In genomic region chrX:129665916-129666644, GRCh38 we compare ENCODE assay signal across 14 cellular contexts. TPM values are rescaled to one million over a fixed set of nuclear protein-coding genes. Genes with fewer than 3 reads are reported as not detected.
DNase-seq lines count a peak whose midpoint lies in the region; ATAC-seq, FAIRE-seq and TF ChIP-seq lines count a peak whose summit lies in the region.
"Had no signal": no experiment of that assay in that cellular context is flagged by ENCODE, and none has a peak within 500 bp of the region (broad histone marks: within the 10 kb centered on the region; RNA-seq: fewer than 3 reads in every experiment).

No MANE protein-coding gene starts in this region.

- H3K4me1 ChIP-seq in esophagus muscularis mucosa (peaks cover 0 to 16% (median 15%) of the 10 kb centered on the region in 4 donors), trophoblast cell (ENCODE audit: control insufficient read depth in 1 of 2, insufficient read depth in 2 of 2, low read length in 2 of 2) (peaks cover 2 to 10% of the 10 kb centered on the region in 2 experiments), transverse colon (no peaks in the 10 kb centered on the region)

- intact Hi-C loops in esophagus muscularis mucosa (cut with DNase I), result no loop called here
- intact Hi-C loops in CD14-positive monocyte (cut with micrococcal nuclease), result no loop called here
- intact Hi-C loops in transverse colon (cut with DNase I; ENCODE audit: low total_unique reads), result no loop called here
- intact Hi-C loops in activated CD8-positive, alpha-beta T cell treated with anti-CD3 and anti-CD28 coated beads for 36 hours (cut with micrococcal nuclease), result no loop called here

- FAIRE-seq in RCC 7860 (lab: Jason Lieb, UNC), result peak; percentile 94
- FAIRE-seq: frontal cortex had no signal

- H3K79me2 ChIP-seq in trophoblast cell (ENCODE audit: control insufficient read depth, insufficient read depth, low read length, poor library complexity), result no peaks in the 10 kb centered on the region

- H3K23ac ChIP-seq in trophoblast cell (ENCODE audit: low read length), result no peak overlapping the region

- no peak for ATAC-seq in activated CD8-positive, alpha-beta T cell treated with anti-CD3 and anti-CD28 coated beads for 36 hours
- ATAC-seq: stimulated activated effector memory CD8-positive, alpha-beta T cell treated with anti-CD3 and anti-CD28 coated beads, Interleukin-12 subunit alpha, Interleukin-12 subunit beta, amount 100 ng/mL, for 72 hours had no signal

- peak overlapping the region; percentile 55 for H3K4me2 ChIP-seq in trophoblast cell (ENCODE audit: low read length)

- H3K4me1 Mint-ChIP-seq in CD14-positive monocyte, result peaks cover 7% of the 10 kb centered on the region
- peaks cover 2% of the 10 kb centered on the region for H3K4me1 Mint-ChIP-seq in activated CD8-positive, alpha-beta T cell treated with anti-CD3 and anti-CD28 coated beads for 36 hours (ENCODE audit: low read depth)
- H3K4me1 Mint-ChIP-seq: stimulated activated effector memory CD8-positive, alpha-beta T cell treated with anti-CD3 and anti-CD28 coated beads, Interleukin-12 subunit alpha, Interleukin-12 subunit beta, amount 100 ng/mL, for 72 hours had no signal

- H3K9me3 ChIP-seq in esophagus muscularis mucosa (no peaks in the 10 kb centered on the region), trophoblast cell (ENCODE audit: insufficient read depth, low read depth, low read length) (no peaks in the 10 kb centered on the region), transverse colon (no peaks in the 10 kb centered on the region)
- H3K9me3 ChIP-seq: ovary had no signal

- peak overlapping the region in 3 of 4 donors; percentile 22 to 54 (median 23) for H3K27ac ChIP-seq in esophagus muscularis mucosa (replicated peaks in 1 of 4)
- H3K27ac ChIP-seq in trophoblast cell (ENCODE audit: low read depth, low read length), result peak overlapping the region; percentile 76
- no peak overlapping the region for H3K27ac ChIP-seq in transverse colon
- H3K27ac ChIP-seq: ovary, SK-N-MC had no signal

- H3K36me3 ChIP-seq in esophagus muscularis mucosa, result no peaks in the 10 kb centered on the region
- H3K36me3 ChIP-seq in trophoblast cell (ENCODE audit: control insufficient read depth in 1 of 2, insufficient read depth in 2 of 2, low read length in 2 of 2), result no peaks in the 10 kb centered on the region
- H3K36me3 ChIP-seq in transverse colon, result no peaks in the 10 kb centered on the region
- H3K36me3 ChIP-seq: ovary had no signal

- H3K14ac ChIP-seq in trophoblast cell (ENCODE audit: low read length), result no peak overlapping the region

- peak overlapping the region; percentile 71 for H2BK12ac ChIP-seq in trophoblast cell (ENCODE audit: low read length)

- peaks cover 0 to 10% (median 5%) of the 10 kb centered on the region in 3 donors for H3K27me3 Mint-ChIP-seq in CD14-positive monocyte (ENCODE audit: low read depth in 3 of 3)
- H3K27me3 Mint-ChIP-seq in activated CD8-positive, alpha-beta T cell treated with anti-CD3 and anti-CD28 coated beads for 36 hours, result peaks cover 14% of the 10 kb centered on the region

- peaks cover 0 to 9% (median 4%) of the 10 kb centered on the region in 7 donors for H3K9me3 Mint-ChIP-seq in CD14-positive monocyte
- peaks cover 2% of the 10 kb centered on the region for H3K9me3 Mint-ChIP-seq in activated CD8-positive, alpha-beta T cell treated with anti-CD3 and anti-CD28 coated beads for 36 hours

- peak; percentile 59 for DNase-seq in GM04503 (ENCODE audit: low read depth)
- peak; percentile 81 for DNase-seq in RCC 7860 (ENCODE audit: low spot score)
- no peak for DNase-seq in esophagus muscularis mucosa (ENCODE audit: extremely low spot score)
- DNase-seq in trophoblast cell, result peak; percentile 45 to 78
- no peak for DNase-seq in CD14-positive monocyte (ENCODE audit: low spot score)
- no peak for DNase-seq in transverse colon
- DNase-seq in activated CD8-positive, alpha-beta T cell treated with anti-CD3 and anti-CD28 coated beads for 36 hours, result no peak
- no peak for DNase-seq in NCI-H2081 treated with DMSO at 0.1 percent for 48 hours (lab: John Stamatoyannopoulos, UW)
- DNase-seq: activated T-cell treated with anti-CD3 and anti-CD28 coated beads, Interleukin-2, amount 50 U/mL, for 1 hour; NCI-H1092 treated with DMSO at 0.1 percent for 48 hours; ovary had no signal

- no peak overlapping the region for H2BK120ac ChIP-seq in trophoblast cell (ENCODE audit: insufficient read depth, low read length, poor library complexity)

- no peak overlapping the region for H3K4me3 Mint-ChIP-seq in CD14-positive monocyte
- no peak overlapping the region for H3K4me3 Mint-ChIP-seq in activated CD8-positive, alpha-beta T cell treated with anti-CD3 and anti-CD28 coated beads for 36 hours
- H3K4me3 Mint-ChIP-seq: stimulated activated effector memory CD8-positive, alpha-beta T cell treated with anti-CD3 and anti-CD28 coated beads, Interleukin-12 subunit alpha, Interleukin-12 subunit beta, amount 100 ng/mL, for 72 hours had no signal

- H3K9ac ChIP-seq in trophoblast cell (ENCODE audit: low read length), result no peak overlapping the region

- H4K8ac ChIP-seq in trophoblast cell (ENCODE audit: low read depth, low read length), result no peak overlapping the region

- no peak overlapping the region for H4K12ac ChIP-seq in trophoblast cell (ENCODE audit: low read depth, low read length)

- H3K27me3 ChIP-seq in esophagus muscularis mucosa (no peaks in the 10 kb centered on the region), trophoblast cell (ENCODE audit: insufficient read depth, low read length) (no peaks in the 10 kb centered on the region), transverse colon (no peaks in the 10 kb centered on the region)
- H3K27me3 ChIP-seq: ovary had no signal

- H2AFZ ChIP-seq in trophoblast cell (ENCODE audit: insufficient read depth, low read length, poor library complexity), result no peak overlapping the region

- no peak overlapping the region for H3K4ac ChIP-seq in trophoblast cell (ENCODE audit: low read depth, low read length)

- no peak overlapping the region for H2BK5ac ChIP-seq in trophoblast cell (ENCODE audit: low read depth, low read length, poor library complexity)

- TF ChIP-seq EP300 in esophagus muscularis mucosa (IDR thresholded peaks at IDR 0.05) (no peak), transverse colon (IDR thresholded peaks at IDR 0.05; ENCODE audit: low read depth) (no peak)

- CTCF ChIA-PET in activated CD8-positive, alpha-beta T cell treated with anti-CD3 and anti-CD28 coated beads for 36 hours (lab: Charles Lee), result interaction anchor here (1.4 kb wide), 1 partner anchor 11 kb away, joined by 4 read pairs; no protein-coding TSS in a partner anchor

- POLR2A ChIA-PET in activated CD8-positive, alpha-beta T cell treated with anti-CD3 and anti-CD28 coated beads for 36 hours (lab: Charles Lee), result no interaction called here

- H3K36me3 Mint-ChIP-seq in CD14-positive monocyte, result no peaks in the 10 kb centered on the region
- no peaks in the 10 kb centered on the region for H3K36me3 Mint-ChIP-seq in activated CD8-positive, alpha-beta T cell treated with anti-CD3 and anti-CD28 coated beads for 36 hours (ENCODE audit: low read depth)
- H3K36me3 Mint-ChIP-seq: stimulated activated effector memory CD8-positive, alpha-beta T cell treated with anti-CD3 and anti-CD28 coated beads, Interleukin-12 subunit alpha, Interleukin-12 subunit beta, amount 100 ng/mL, for 72 hours had no signal

- H4K91ac ChIP-seq in trophoblast cell (ENCODE audit: low read depth, low read length), result no peak overlapping the region

- no peak for TF ChIP-seq CTCF in esophagus muscularis mucosa (IDR thresholded peaks at IDR 0.05)
- TF ChIP-seq CTCF in CD14-positive monocyte (IDR thresholded peaks at IDR 0.05), result no peak
- no peak for TF ChIP-seq CTCF in transverse colon (IDR thresholded peaks at IDR 0.05)
- no peak for TF ChIP-seq CTCF in activated CD8-positive, alpha-beta T cell treated with anti-CD3 and anti-CD28 coated beads for 36 hours (IDR thresholded peaks at IDR 0.05)

- no peak overlapping the region for H3K4me3 ChIP-seq in esophagus muscularis mucosa
- H3K4me3 ChIP-seq in trophoblast cell (ENCODE audit: low read depth, low read length), result no peak overlapping the region
- no peak overlapping the region for H3K4me3 ChIP-seq in transverse colon
- H3K4me3 ChIP-seq: ovary, SK-N-MC had no signal

- H3K79me1 ChIP-seq in trophoblast cell (ENCODE audit: low read length), result peaks cover 4% of the 10 kb centered on the region

- H3K27ac Mint-ChIP-seq in CD14-positive monocyte, result peak overlapping the region in 1 of 7 donors; percentile 5
- H3K27ac Mint-ChIP-seq in activated CD8-positive, alpha-beta T cell treated with anti-CD3 and anti-CD28 coated beads for 36 hours, result no peak overlapping the region
- H3K27ac Mint-ChIP-seq: stimulated activated effector memory CD8-positive, alpha-beta T cell treated with anti-CD3 and anti-CD28 coated beads, Interleukin-12 subunit alpha, Interleukin-12 subunit beta, amount 100 ng/mL, for 72 hours had no signal

- in situ Hi-C loops in transverse colon (cut with MboI; ENCODE audit: low pct_ligation_motif_present in 1 of 4, low pct_unique_long_range_greater_than_20kb in 1 of 4, low sequenced_read_pairs in 3 of 4), result no loop called here

- TF ChIP-seq POLR2A in esophagus muscularis mucosa (IDR thresholded peaks at IDR 0.05; ENCODE audit: low read depth) (no peak), transverse colon (IDR thresholded peaks at IDR 0.05) (no peak)

- 37% methylated on average over 7 of the region's 7 CpGs for WGBS in esophagus muscularis mucosa
- WGBS in trophoblast cell (ENCODE audit: extremely low coverage, insufficient coverage, insufficient read length), result no CpG with 5 or more reads among the region's 7 CpGs
- WGBS in transverse colon (ENCODE audit: low coverage in 1 of 2), 2 donors, result 54% methylated on average over 7 of the region's 7 CpGs; no CpG with 5 or more reads in 1 of the 2 donors

- no peak overlapping the region for H3K18ac ChIP-seq in trophoblast cell (ENCODE audit: low read length)

- no peak overlapping the region for H2AK5ac ChIP-seq in trophoblast cell (ENCODE audit: low read length)

RNA-seq across cellular contexts. Expression of gene APLN, which starts 11.3 kb away (rescaled TPM):
- under 1 TPM; 0.42 to 0.99 (median 0.78) TPM for total RNA-seq in esophagus muscularis mucosa
- polyA plus RNA-seq in trophoblast cell (2013), result 0.06 and 0.07 TPM in 2 replicates
- not detected for polyA plus RNA-seq in CD14-positive monocyte
- total RNA-seq in transverse colon, result not detected
- total RNA-seq in activated CD8-positive, alpha-beta T cell treated with anti-CD3 and anti-CD28 coated beads for 36 hours, result 1 to 10 TPM; 3.5 TPM

Comparison
In these comparisons a context has a peak if more than half of its experiments do, and no peak if none do; other contexts are left out.
1. DNase-seq: peak in GM04503 (single experiment), RCC 7860 (single experiment) and trophoblast cell (2 of 2); none in esophagus muscularis mucosa (single experiment), CD14-positive monocyte (single experiment), transverse colon (single experiment), activated CD8-positive, alpha-beta T cell treated with anti-CD3 and anti-CD28 coated beads for 36 hours (single experiment) and NCI-H2081 treated with DMSO at 0.1 percent for 48 hours (single experiment).
2. H3K27ac ChIP-seq: peak in esophagus muscularis mucosa (3 of 4) and trophoblast cell (single experiment); none in transverse colon (0 of 4).